Comparison of ENCODE assay signal across 10 cellular contexts in genomic region chr16:57005597-57005996, GRCh38. TPM values are rescaled to one million over a fixed set of nuclear protein-coding genes. Genes with fewer than 3 reads are reported as not detected.
DNase-seq lines count a peak whose midpoint lies in the region; ATAC-seq and TF ChIP-seq lines count a peak whose summit lies in the region.
"Not testable (repeated sequence)": the region's sequence is repeated elsewhere in the genome, so short reads cannot be mapped to it uniquely, and the experiment has no call there.
"Had no signal": no experiment of that assay in that cellular context is flagged by ENCODE, and none has a peak within 500 bp of the region (broad histone marks: within the 10 kb centered on the region; RNA-seq: fewer than 3 reads in every experiment).

No MANE protein-coding gene starts in this region.

- not testable (repeated sequence) for TF ChIP-seq POLR2A in spleen (IDR thresholded peaks at IDR 0.05)

- H3K27ac ChIP-seq in DND-41 (ENCODE audit: low read length); OCI-LY3 (ENCODE audit: low read length): not testable (repeated sequence)
- peak overlapping the region in 5 of 8 donors; percentile 39 to 86 (median 72) for H3K27ac ChIP-seq in spleen

- not testable (repeated sequence) for H4K20me1 ChIP-seq in DND-41 (ENCODE audit: insufficient read depth, low read length); OCI-LY3 (ENCODE audit: insufficient read depth, low read length)

- not testable (repeated sequence) for H3K27me3 ChIP-seq in DND-41 (ENCODE audit: insufficient read depth, low read length, poor library complexity); OCI-LY3 (ENCODE audit: low read depth, low read length); spleen (replicated peaks in 1 of 7)

- not testable (repeated sequence) for H3K9me3 Mint-ChIP-seq in activated CD4-positive, alpha-beta memory T cell treated with anti-CD3 and anti-CD28 coated beads, Interleukin-2, amount 10 ng/mL, durations not matched to agents 7 days and 5 days; activated T-helper 1 cell treated with anti-CD3 and anti-CD28 coated beads, Interleukin-12 subunit alpha, Interleukin-12 subunit beta, Interleukin-2, Interleukin-4 antibody, amounts not matched to agents 30 ng/mL and 10 ng/mL and 1 ng/mL, durations not matched to agents 14 hours and 24 hours and 36 hours; activated naive CD8-positive, alpha-beta T cell treated with anti-CD3 and anti-CD28 coated beads, Interleukin-2, amount 10 ng/mL, durations not matched to agents 7 days and 5 days; memory B cell

- POLR2A ChIA-PET in activated CD4-positive, alpha-beta memory T cell treated with anti-CD3 and anti-CD28 coated beads, Interleukin-2, amount 10 ng/mL, durations not matched to agents 7 days and 5 days (lab: Charles Lee): interaction anchor here (23.0 kb wide), 1 partner anchor 12 kb away, joined by 373 read pairs; the partner anchor contains the start of gene NLRC5
- POLR2A ChIA-PET in activated naive CD8-positive, alpha-beta T cell treated with anti-CD3 and anti-CD28 coated beads, Interleukin-2, amount 10 ng/mL, durations not matched to agents 7 days and 5 days (lab: Charles Lee): interaction anchor here (0.7 to 2.7 kb wide), 5 partner anchors 7 to 93 kb away, joined by 3 to 12 read pairs (median 3); no protein-coding TSS in a partner anchor

- peak overlapping the region; percentile 53 for H3K27ac Mint-ChIP-seq in activated CD4-positive, alpha-beta memory T cell treated with anti-CD3 and anti-CD28 coated beads, Interleukin-2, amount 10 ng/mL, durations not matched to agents 7 days and 5 days
- not testable (repeated sequence) for H3K27ac Mint-ChIP-seq in activated T-helper 1 cell treated with anti-CD3 and anti-CD28 coated beads, Interleukin-12 subunit alpha, Interleukin-12 subunit beta, Interleukin-2, Interleukin-4 antibody, amounts not matched to agents 30 ng/mL and 10 ng/mL and 1 ng/mL, durations not matched to agents 14 hours and 24 hours and 36 hours
- peak overlapping the region; percentile 77 for H3K27ac Mint-ChIP-seq in activated naive CD8-positive, alpha-beta T cell treated with anti-CD3 and anti-CD28 coated beads, Interleukin-2, amount 10 ng/mL, durations not matched to agents 7 days and 5 days
- H3K27ac Mint-ChIP-seq in memory B cell: peak overlapping the region; percentile 92

- peak; percentile 53; the same call in 1 of the 3 replicates for ATAC-seq in DND-41 (ENCODE audit: insufficient read depth, low read depth)
- not testable (repeated sequence) for ATAC-seq in activated naive CD8-positive, alpha-beta T cell treated with anti-CD3 and anti-CD28 coated beads, Interleukin-2, amount 10 ng/mL, durations not matched to agents 7 days and 5 days (ENCODE audit: low read depth); memory B cell (ENCODE audit: low read depth)

- not testable (repeated sequence) for H3K4me3 ChIP-seq in DND-41 (ENCODE audit: low read depth in 1 of 2, low read length in 2 of 2); OCI-LY3 (ENCODE audit: low read length)
- H3K4me3 ChIP-seq in spleen: peak overlapping the region in 1 of 8 donors; percentile 31

- not testable (repeated sequence) for H3K36me3 ChIP-seq in DND-41 (ENCODE audit: insufficient read depth, low read length)
- H3K36me3 ChIP-seq in OCI-LY3 (replicated peaks; ENCODE audit: low read depth, low read length) (peaks cover 12% of the 10 kb centered on the region), spleen (peaks cover 0 to 69% (median 4%) of the 10 kb centered on the region in 6 donors)

- H3K36me3 Mint-ChIP-seq in activated CD4-positive, alpha-beta memory T cell treated with anti-CD3 and anti-CD28 coated beads, Interleukin-2, amount 10 ng/mL, durations not matched to agents 7 days and 5 days (ENCODE audit: low read depth): peaks cover 59% of the 10 kb centered on the region
- peaks cover 42% of the 10 kb centered on the region for H3K36me3 Mint-ChIP-seq in activated T-helper 1 cell treated with anti-CD3 and anti-CD28 coated beads, Interleukin-12 subunit alpha, Interleukin-12 subunit beta, Interleukin-2, Interleukin-4 antibody, amounts not matched to agents 30 ng/mL and 10 ng/mL and 1 ng/mL, durations not matched to agents 14 hours and 24 hours and 36 hours (ENCODE audit: low read depth)
- peaks cover 46% of the 10 kb centered on the region for H3K36me3 Mint-ChIP-seq in activated naive CD8-positive, alpha-beta T cell treated with anti-CD3 and anti-CD28 coated beads, Interleukin-2, amount 10 ng/mL, durations not matched to agents 7 days and 5 days
- peaks cover 13% of the 10 kb centered on the region for H3K36me3 Mint-ChIP-seq in memory B cell

- TF ChIP-seq CTCF in DND-41 (IDR thresholded peaks at IDR 0.05; ENCODE audit: borderline replicate concordance, extremely low read depth, low read length, poor library complexity, severe bottlenecking); OCI-LY3 (IDR thresholded peaks at IDR 0.05; ENCODE audit: low read depth, low read length); spleen (IDR thresholded peaks at IDR 0.05 in 8 of 11, conservative IDR thresholded peaks at IDR 0.05 in 3 of 11): not testable (repeated sequence)

- H3K9ac ChIP-seq in DND-41 (ENCODE audit: low read depth, low read length); OCI-LY3 (ENCODE audit: low read length): not testable (repeated sequence)

- H2AFZ ChIP-seq in DND-41 (ENCODE audit: low read depth, low read length); OCI-LY3 (ENCODE audit: low read depth, low read length): not testable (repeated sequence)

- H3K4me1 ChIP-seq in DND-41 (ENCODE audit: insufficient read depth, low read length): not testable (repeated sequence)
- H3K4me1 ChIP-seq in OCI-LY3 (ENCODE audit: low read length) (peaks cover 50% of the 10 kb centered on the region), spleen (peaks cover 44 to 99% (median 80%) of the 10 kb centered on the region in 6 donors)

- CTCF ChIA-PET in activated CD4-positive, alpha-beta memory T cell treated with anti-CD3 and anti-CD28 coated beads, Interleukin-2, amount 10 ng/mL, durations not matched to agents 7 days and 5 days (lab: Charles Lee): interaction anchor here (0.9 kb wide), 2 partner anchors 10 to 40 kb away, joined by 3 read pairs; no protein-coding TSS in a partner anchor

- not testable (repeated sequence) for H3K27me3 Mint-ChIP-seq in activated CD4-positive, alpha-beta memory T cell treated with anti-CD3 and anti-CD28 coated beads, Interleukin-2, amount 10 ng/mL, durations not matched to agents 7 days and 5 days; activated T-helper 1 cell treated with anti-CD3 and anti-CD28 coated beads, Interleukin-12 subunit alpha, Interleukin-12 subunit beta, Interleukin-2, Interleukin-4 antibody, amounts not matched to agents 30 ng/mL and 10 ng/mL and 1 ng/mL, durations not matched to agents 14 hours and 24 hours and 36 hours (ENCODE audit: insufficient read depth); activated naive CD8-positive, alpha-beta T cell treated with anti-CD3 and anti-CD28 coated beads, Interleukin-2, amount 10 ng/mL, durations not matched to agents 7 days and 5 days; memory B cell

- intact Hi-C loops in activated T-helper 1 cell treated with anti-CD3 and anti-CD28 coated beads, Interleukin-12 subunit alpha, Interleukin-12 subunit beta, Interleukin-2, Interleukin-4 antibody, amounts not matched to agents 30 ng/mL and 10 ng/mL and 1 ng/mL, durations not matched to agents 14 hours and 24 hours and 36 hours (cut with micrococcal nuclease); spleen (cut with DNase I; ENCODE audit: low total_unique reads): not testable (repeated sequence)

- H3K4me3 Mint-ChIP-seq in activated CD4-positive, alpha-beta memory T cell treated with anti-CD3 and anti-CD28 coated beads, Interleukin-2, amount 10 ng/mL, durations not matched to agents 7 days and 5 days: not testable (repeated sequence)
- H3K4me3 Mint-ChIP-seq in activated T-helper 1 cell treated with anti-CD3 and anti-CD28 coated beads, Interleukin-12 subunit alpha, Interleukin-12 subunit beta, Interleukin-2, Interleukin-4 antibody, amounts not matched to agents 30 ng/mL and 10 ng/mL and 1 ng/mL, durations not matched to agents 14 hours and 24 hours and 36 hours: peak overlapping the region; percentile 45
- H3K4me3 Mint-ChIP-seq in activated naive CD8-positive, alpha-beta T cell treated with anti-CD3 and anti-CD28 coated beads, Interleukin-2, amount 10 ng/mL, durations not matched to agents 7 days and 5 days: peak overlapping the region; percentile 49
- peak overlapping the region; percentile 27 for H3K4me3 Mint-ChIP-seq in memory B cell

- not testable (repeated sequence) for H3K4me2 ChIP-seq in DND-41 (ENCODE audit: insufficient read depth, low read length)
- H3K4me2 ChIP-seq in OCI-LY3 (ENCODE audit: low read length): peak overlapping the region; percentile 50

- 36 to 58% (median 43%) methylated on average over 2 of the region's 2 CpGs for WGBS in spleen, 5 donors

- not testable (repeated sequence) for H3K79me2 ChIP-seq in DND-41 (ENCODE audit: insufficient read depth, low read length)
- H3K79me2 ChIP-seq in OCI-LY3 (ENCODE audit: low read length): peaks cover 20% of the 10 kb centered on the region

- not testable (repeated sequence) for H3K9me3 ChIP-seq in DND-41 (ENCODE audit: insufficient read depth, low read length, severe bottlenecking); OCI-LY3 (ENCODE audit: insufficient read depth, low read length); spleen

- peaks cover 73% of the 10 kb centered on the region for H3K4me1 Mint-ChIP-seq in activated CD4-positive, alpha-beta memory T cell treated with anti-CD3 and anti-CD28 coated beads, Interleukin-2, amount 10 ng/mL, durations not matched to agents 7 days and 5 days
- peaks cover 69% of the 10 kb centered on the region for H3K4me1 Mint-ChIP-seq in activated T-helper 1 cell treated with anti-CD3 and anti-CD28 coated beads, Interleukin-12 subunit alpha, Interleukin-12 subunit beta, Interleukin-2, Interleukin-4 antibody, amounts not matched to agents 30 ng/mL and 10 ng/mL and 1 ng/mL, durations not matched to agents 14 hours and 24 hours and 36 hours (ENCODE audit: low read depth)
- H3K4me1 Mint-ChIP-seq in activated naive CD8-positive, alpha-beta T cell treated with anti-CD3 and anti-CD28 coated beads, Interleukin-2, amount 10 ng/mL, durations not matched to agents 7 days and 5 days: peaks cover 63% of the 10 kb centered on the region
- peaks cover 58% of the 10 kb centered on the region for H3K4me1 Mint-ChIP-seq in memory B cell

- DNase-seq in DND-41; activated CD4-positive, alpha-beta memory T cell treated with anti-CD3 and anti-CD28 coated beads, Interleukin-2, amount 10 ng/mL, durations not matched to agents 7 days and 5 days; activated T-helper 1 cell treated with anti-CD3 and anti-CD28 coated beads, Interleukin-12 subunit alpha, Interleukin-12 subunit beta, Interleukin-2, Interleukin-4 antibody, amounts not matched to agents 30 ng/mL and 10 ng/mL and 1 ng/mL, durations not matched to agents 14 hours and 24 hours and 36 hours (ENCODE audit: low spot score); memory B cell (ENCODE audit: low spot score in 2 of 2); spleen: not testable (repeated sequence)
- DNase-seq in activated naive CD8-positive, alpha-beta T cell treated with anti-CD3 and anti-CD28 coated beads, Interleukin-2, amount 10 ng/mL, durations not matched to agents 7 days and 5 days: peak; percentile 24

RNA-seq across cellular contexts. Expression of gene NLRC5, which starts 16.2 kb away (rescaled TPM):
- total RNA-seq in activated CD4-positive, alpha-beta memory T cell treated with anti-CD3 and anti-CD28 coated beads, Interleukin-2, amount 10 ng/mL, durations not matched to agents 7 days and 5 days: 100 to 1,000 TPM; 259 to 263 TPM
- total RNA-seq in activated T-helper 1 cell treated with anti-CD3 and anti-CD28 coated beads, Interleukin-12 subunit alpha, Interleukin-12 subunit beta, Interleukin-2, Interleukin-4 antibody, amounts not matched to agents 30 ng/mL and 10 ng/mL and 1 ng/mL, durations not matched to agents 14 hours and 24 hours and 36 hours: 164 and 175 TPM in 2 replicates
- total RNA-seq in activated naive CD8-positive, alpha-beta T cell treated with anti-CD3 and anti-CD28 coated beads, Interleukin-2, amount 10 ng/mL, durations not matched to agents 7 days and 5 days: 100 to 1,000 TPM; 401 to 414 TPM
- 100 to 1,000 TPM; 206 to 401 (median 237) TPM for total RNA-seq in spleen
- polyA plus RNA-seq in spleen: 100 to 1,000 TPM in 2 of 3 donors, 10 to 100 TPM in 1; 52.0 to 175 (median 161) TPM

RNA-seq across cellular contexts. Expression of gene CETP, which starts 43.8 kb away (rescaled TPM):
- not detected for total RNA-seq in activated CD4-positive, alpha-beta memory T cell treated with anti-CD3 and anti-CD28 coated beads, Interleukin-2, amount 10 ng/mL, durations not matched to agents 7 days and 5 days
- 0.23 and 0.24 TPM in 2 replicates for total RNA-seq in activated T-helper 1 cell treated with anti-CD3 and anti-CD28 coated beads, Interleukin-12 subunit alpha, Interleukin-12 subunit beta, Interleukin-2, Interleukin-4 antibody, amounts not matched to agents 30 ng/mL and 10 ng/mL and 1 ng/mL, durations not matched to agents 14 hours and 24 hours and 36 hours
- total RNA-seq in activated naive CD8-positive, alpha-beta T cell treated with anti-CD3 and anti-CD28 coated beads, Interleukin-2, amount 10 ng/mL, durations not matched to agents 7 days and 5 days: not detected
- 10 to 100 TPM; 15.4 to 73.8 (median 34.5) TPM for total RNA-seq in spleen
- polyA plus RNA-seq in spleen: 10 to 100 TPM in 1 of 3 donors, 1 to 10 TPM in 2; 7.6 to 13.8 (median 9.8) TPM
- total RNA-seq: Caco-2, HT1080, MCF 10A had no signal

Comparison
In these comparisons a context has a peak if more than half of its experiments do, and no peak if none do; other contexts are left out.
1. RNA of gene CETP, which starts 43.8 kb away (total RNA-seq): 15.4 to 73.8 TPM in spleen; 0.23 to 0.24 TPM in activated T-helper 1 cell treated with anti-CD3 and anti-CD28 coated beads, Interleukin-12 subunit alpha, Interleukin-12 subunit beta, Interleukin-2, Interleukin-4 antibody, amounts not matched to agents 30 ng/mL and 10 ng/mL and 1 ng/mL, durations not matched to agents 14 hours and 24 hours and 36 hours, not detected in activated CD4-positive, alpha-beta memory T cell treated with anti-CD3 and anti-CD28 coated beads, Interleukin-2, amount 10 ng/mL, durations not matched to agents 7 days and 5 days and not detected in activated naive CD8-positive, alpha-beta T cell treated with anti-CD3 and anti-CD28 coated beads, Interleukin-2, amount 10 ng/mL, durations not matched to agents 7 days and 5 days; every median in the first group is over 10 times any median in the second.